24 cellular contexts compared by ENCODE assay signal in genomic region chr19:6995054-6995453, GRCh38. TPM values are rescaled to one million over a fixed set of nuclear protein-coding genes. Genes with fewer than 3 reads are reported as not detected.
DNase-seq lines count a peak whose midpoint lies in the region; ATAC-seq, FAIRE-seq and TF ChIP-seq lines count a peak whose summit lies in the region.
"Had no signal": no experiment of that assay in that cellular context is flagged by ENCODE, and none has a peak within 500 bp of the region (broad histone marks: within the 10 kb centered on the region; RNA-seq: fewer than 3 reads in every experiment).

No MANE protein-coding gene starts in this region.

- H2BK12ac ChIP-seq in neuronal stem cell (ENCODE audit: low read length): no peak overlapping the region

- H3K4me2 ChIP-seq in neuronal stem cell (ENCODE audit: insufficient read depth, low read length, poor library complexity, severe bottlenecking): no peak overlapping the region

- no peak overlapping the region for H3K27ac ChIP-seq in neuronal stem cell (replicated peaks; ENCODE audit: low read length)
- H3K27ac ChIP-seq: GM23248 had no signal

- no peaks in the 10 kb centered on the region for H3K27me3 Mint-ChIP-seq in activated CD8-positive, alpha-beta memory T cell treated with anti-CD3 and anti-CD28 coated beads, Interleukin-2, amount 10 ng/mL, durations not matched to agents 7 days and 5 days
- peaks cover 2% of the 10 kb centered on the region for H3K27me3 Mint-ChIP-seq in chondrocyte (ENCODE audit: low read depth)
- no peaks in the 10 kb centered on the region for H3K27me3 Mint-ChIP-seq in activated CD4-positive, alpha-beta T cell treated with anti-CD3 and anti-CD28 coated beads, Interleukin-2, amount 10 ng/mL, durations not matched to agents 24 days and 14 days
- H3K27me3 Mint-ChIP-seq: CD4-positive, alpha-beta T cell had no signal

- H3K36me3 Mint-ChIP-seq in activated CD8-positive, alpha-beta memory T cell treated with anti-CD3 and anti-CD28 coated beads, Interleukin-2, amount 10 ng/mL, durations not matched to agents 7 days and 5 days: peaks cover 3% of the 10 kb centered on the region
- no peaks in the 10 kb centered on the region for H3K36me3 Mint-ChIP-seq in chondrocyte (ENCODE audit: low read depth)
- peaks cover 10% of the 10 kb centered on the region for H3K36me3 Mint-ChIP-seq in activated CD4-positive, alpha-beta T cell treated with anti-CD3 and anti-CD28 coated beads, Interleukin-2, amount 10 ng/mL, durations not matched to agents 24 days and 14 days (ENCODE audit: low read depth)

- no CpG with 5 or more reads among the region's 1 CpG for WGBS in neuronal stem cell (ENCODE audit: extremely low coverage in 2 of 2, insufficient read length in 2 of 2, insufficient replicate concordance in 1 of 2), 2 donors

- ATAC-seq in activated CD8-positive, alpha-beta memory T cell treated with anti-CD3 and anti-CD28 coated beads, Interleukin-2, amount 10 ng/mL, durations not matched to agents 7 days and 5 days: no peak
- ATAC-seq in HG03342 (IDR thresholded peaks at IDR 0.05; ENCODE audit: unreplicated experiment): no peak
- ATAC-seq: Right ventricle myocardium inferior had no signal

- no peak overlapping the region for H3K4me3 Mint-ChIP-seq in activated CD8-positive, alpha-beta memory T cell treated with anti-CD3 and anti-CD28 coated beads, Interleukin-2, amount 10 ng/mL, durations not matched to agents 7 days and 5 days
- no peak overlapping the region for H3K4me3 Mint-ChIP-seq in chondrocyte (ENCODE audit: unreplicated experiment)
- H3K4me3 Mint-ChIP-seq in activated CD4-positive, alpha-beta T cell treated with anti-CD3 and anti-CD28 coated beads, Interleukin-2, amount 10 ng/mL, durations not matched to agents 24 days and 14 days: no peak overlapping the region
- H3K4me3 Mint-ChIP-seq: CD4-positive, alpha-beta T cell had no signal

- H2BK5ac ChIP-seq in neuronal stem cell (ENCODE audit: low read length): no peak overlapping the region

- peak overlapping the region in 1 of 2 donors; percentile 58 for H3K4me3 ChIP-seq in neuronal stem cell (ENCODE audit: low read length in 2 of 2)
- H3K4me3 ChIP-seq: GM23248 had no signal

- FAIRE-seq in GM12891 (lab: Jason Lieb, UNC): peak; percentile 79
- FAIRE-seq: A204.1, GM19239, RCC 7860 had no signal

- no peak for DNase-seq in activated CD8-positive, alpha-beta memory T cell treated with anti-CD3 and anti-CD28 coated beads, Interleukin-2, amount 10 ng/mL, durations not matched to agents 7 days and 5 days
- no peak for DNase-seq in activated CD8-positive, alpha-beta memory T cell treated with anti-CD3 and anti-CD28 coated beads, Interleukin-2, amount 50 U/mL, for 4 hours
- DNase-seq in GM12891 (ENCODE audit: insufficient read length, low spot score) (no peak), chondrocyte (ENCODE audit: low spot score) (no peak), neuronal stem cell (ENCODE audit: low spot score) (no peak)
- DNase-seq in activated CD4-positive, alpha-beta T cell treated with anti-CD3 and anti-CD28 coated beads, Interleukin-2, amount 10 ng/mL, durations not matched to agents 24 days and 14 days: no peak
- DNase-seq: Calu3; CD4-positive, alpha-beta T cell; GF-D8; GM23248; HCEC 1CT; KG1; NCI-H1105 treated with DMSO at 0.1 percent for 48 hours; NCI-H1694 treated with DMSO at 0.1 percent for 48 hours; NCI-H2107; NCI-H510A treated with DMSO at 0.1 percent for 48 hours; NCI-H774 had no signal

- H3K4me1 Mint-ChIP-seq in activated CD8-positive, alpha-beta memory T cell treated with anti-CD3 and anti-CD28 coated beads, Interleukin-2, amount 10 ng/mL, durations not matched to agents 7 days and 5 days: no peaks in the 10 kb centered on the region
- no peaks in the 10 kb centered on the region for H3K4me1 Mint-ChIP-seq in chondrocyte (ENCODE audit: low read depth)
- peaks cover 10% of the 10 kb centered on the region for H3K4me1 Mint-ChIP-seq in activated CD4-positive, alpha-beta T cell treated with anti-CD3 and anti-CD28 coated beads, Interleukin-2, amount 10 ng/mL, durations not matched to agents 24 days and 14 days

- peaks cover 0 to 27% of the 10 kb centered on the region in 2 donors for H3K9me3 ChIP-seq in neuronal stem cell (replicated peaks in 1 of 2; ENCODE audit: control insufficient read depth in 2 of 2, insufficient read depth in 1 of 2, low read depth in 1 of 2, low read length in 2 of 2)

- H3K14ac ChIP-seq in neuronal stem cell (ENCODE audit: low read length): no peak overlapping the region

- H2BK120ac ChIP-seq in neuronal stem cell (ENCODE audit: low read depth, low read length): no peak overlapping the region

- H3K27me3 ChIP-seq in neuronal stem cell (ENCODE audit: control insufficient read depth in 3 of 3, insufficient read depth in 3 of 3, low read depth in 1 of 3, low read length in 3 of 3): peaks cover 0 to under 1% (median 0%) of the 10 kb centered on the region in 3 experiments

- no peak overlapping the region for H3K23ac ChIP-seq in neuronal stem cell (ENCODE audit: low read depth, low read length, poor library complexity)

- no peak overlapping the region for H2BK15ac ChIP-seq in neuronal stem cell (ENCODE audit: low read length)

- intact Hi-C loops in activated CD4-positive, alpha-beta T cell treated with anti-CD3 and anti-CD28 coated beads, Interleukin-2, amount 10 ng/mL, durations not matched to agents 24 days and 14 days (cut with micrococcal nuclease): no loop called here

- CTCF ChIA-PET in activated CD8-positive, alpha-beta memory T cell treated with anti-CD3 and anti-CD28 coated beads, Interleukin-2, amount 10 ng/mL, durations not matched to agents 7 days and 5 days (lab: Charles Lee): no interaction called here

- no peaks in the 10 kb centered on the region for H3K36me3 ChIP-seq in neuronal stem cell (replicated peaks in 1 of 2; ENCODE audit: control insufficient read depth in 2 of 2, insufficient read depth in 2 of 2, low read length in 2 of 2)

- no peak overlapping the region for H4K91ac ChIP-seq in neuronal stem cell (ENCODE audit: low read depth, low read length, poor library complexity)

- TF ChIP-seq POLR2A in GM12891 (IDR thresholded peaks at IDR 0.05; ENCODE audit: low read depth, low read length): no peak

- no peaks in the 10 kb centered on the region for H3K79me1 ChIP-seq in neuronal stem cell (ENCODE audit: low read depth, low read length)

- no peak overlapping the region for H2AFZ ChIP-seq in neuronal stem cell (ENCODE audit: low read length)
- H2AFZ ChIP-seq: GM23248 had no signal

- no peak overlapping the region for H4K8ac ChIP-seq in neuronal stem cell (ENCODE audit: low read depth, low read length)

- H3K9me3 Mint-ChIP-seq in activated CD8-positive, alpha-beta memory T cell treated with anti-CD3 and anti-CD28 coated beads, Interleukin-2, amount 10 ng/mL, durations not matched to agents 7 days and 5 days (ENCODE audit: low read depth): peaks cover 9% of the 10 kb centered on the region
- peaks cover 11% of the 10 kb centered on the region for H3K9me3 Mint-ChIP-seq in chondrocyte (ENCODE audit: low read depth)
- H3K9me3 Mint-ChIP-seq in activated CD4-positive, alpha-beta T cell treated with anti-CD3 and anti-CD28 coated beads, Interleukin-2, amount 10 ng/mL, durations not matched to agents 24 days and 14 days: peaks cover 15% of the 10 kb centered on the region

- no peak overlapping the region for H3K18ac ChIP-seq in neuronal stem cell (ENCODE audit: low read length)

- no peaks in the 10 kb centered on the region for H3K4me1 ChIP-seq in neuronal stem cell (ENCODE audit: control insufficient read depth in 2 of 2, insufficient read depth in 1 of 2, low read depth in 1 of 2, low read length in 2 of 2)

- peak overlapping the region; percentile 24 for H3K9ac ChIP-seq in neuronal stem cell (ENCODE audit: low read depth, low read length, poor library complexity)
- H3K9ac ChIP-seq: GM23248 had no signal

- no peak for TF ChIP-seq CTCF in chondrocyte (IDR thresholded peaks at IDR 0.05)

- no peak overlapping the region for H3K4ac ChIP-seq in neuronal stem cell (ENCODE audit: low read length)

- peak overlapping the region; percentile 2 for H3K27ac Mint-ChIP-seq in activated CD8-positive, alpha-beta memory T cell treated with anti-CD3 and anti-CD28 coated beads, Interleukin-2, amount 10 ng/mL, durations not matched to agents 7 days and 5 days
- H3K27ac Mint-ChIP-seq in chondrocyte (ENCODE audit: unreplicated experiment): peak overlapping the region; percentile 30
- H3K27ac Mint-ChIP-seq in activated CD4-positive, alpha-beta T cell treated with anti-CD3 and anti-CD28 coated beads, Interleukin-2, amount 10 ng/mL, durations not matched to agents 24 days and 14 days: no peak overlapping the region
- H3K27ac Mint-ChIP-seq: CD4-positive, alpha-beta T cell had no signal

- no peak overlapping the region for H2AK5ac ChIP-seq in neuronal stem cell (ENCODE audit: low read depth, low read length)

RNA-seq across cellular contexts. Expression of gene MBD3L2B, which starts 26.2 kb away (rescaled TPM):
- not detected for total RNA-seq in activated CD8-positive, alpha-beta memory T cell treated with anti-CD3 and anti-CD28 coated beads, Interleukin-2, amount 10 ng/mL, durations not matched to agents 7 days and 5 days
- not detected for polyA plus RNA-seq in GM12891 (2012; ENCODE audit: low read depth, missing spikeins)
- total RNA-seq in chondrocyte: not detected in 3 replicates
- not detected for polyA plus RNA-seq in neuronal stem cell (2013, experiment 1 of 2)
- polyA plus RNA-seq in neuronal stem cell (2013, experiment 2 of 2): not detected
- total RNA-seq in activated CD4-positive, alpha-beta T cell treated with anti-CD3 and anti-CD28 coated beads, Interleukin-2, amount 10 ng/mL, durations not matched to agents 24 days and 14 days: not detected in 2 replicates
- total RNA-seq: Calu3; CD4-positive, alpha-beta T cell; GM23248; OCI-LY7; Right ventricle myocardium inferior had no signal
- polyA plus RNA-seq: BJ, GM23248 had no signal

RNA-seq across cellular contexts. Expression of gene MBD3L5, which starts 35.3 kb away (rescaled TPM):
- not detected for total RNA-seq in activated CD8-positive, alpha-beta memory T cell treated with anti-CD3 and anti-CD28 coated beads, Interleukin-2, amount 10 ng/mL, durations not matched to agents 7 days and 5 days
- polyA plus RNA-seq in GM12891 (2012; ENCODE audit: low read depth, missing spikeins): not detected
- not detected in 3 replicates for total RNA-seq in chondrocyte
- polyA plus RNA-seq in neuronal stem cell (2013, experiment 1 of 2): not detected
- polyA plus RNA-seq in neuronal stem cell (2013, experiment 2 of 2): not detected
- total RNA-seq in activated CD4-positive, alpha-beta T cell treated with anti-CD3 and anti-CD28 coated beads, Interleukin-2, amount 10 ng/mL, durations not matched to agents 24 days and 14 days: not detected in 2 replicates
- total RNA-seq: Calu3; CD4-positive, alpha-beta T cell; GM23248; OCI-LY7; Right ventricle myocardium inferior had no signal
- polyA plus RNA-seq: BJ, GM23248 had no signal

RNA-seq across cellular contexts. Expression of gene MBD3L4, which starts 44.9 kb away (rescaled TPM):
- not detected for total RNA-seq in activated CD8-positive, alpha-beta memory T cell treated with anti-CD3 and anti-CD28 coated beads, Interleukin-2, amount 10 ng/mL, durations not matched to agents 7 days and 5 days
- not detected for polyA plus RNA-seq in GM12891 (2012; ENCODE audit: low read depth, missing spikeins)
- not detected in 3 replicates for total RNA-seq in chondrocyte
- not detected for polyA plus RNA-seq in neuronal stem cell (2013, experiment 1 of 2)
- not detected for polyA plus RNA-seq in neuronal stem cell (2013, experiment 2 of 2)
- not detected in 2 replicates for total RNA-seq in activated CD4-positive, alpha-beta T cell treated with anti-CD3 and anti-CD28 coated beads, Interleukin-2, amount 10 ng/mL, durations not matched to agents 24 days and 14 days
- total RNA-seq: Calu3; CD4-positive, alpha-beta T cell; GM23248; OCI-LY7; Right ventricle myocardium inferior had no signal
- polyA plus RNA-seq: BJ, GM23248 had no signal

RNA-seq across cellular contexts. Expression of gene MBD3L2, which starts 54.1 kb away (rescaled TPM):
- not detected for total RNA-seq in activated CD8-positive, alpha-beta memory T cell treated with anti-CD3 and anti-CD28 coated beads, Interleukin-2, amount 10 ng/mL, durations not matched to agents 7 days and 5 days
- polyA plus RNA-seq in GM12891 (2012; ENCODE audit: low read depth, missing spikeins): 0.22 TPM
- not detected in 3 replicates for total RNA-seq in chondrocyte
- polyA plus RNA-seq in neuronal stem cell (2013, experiment 1 of 2): not detected
- polyA plus RNA-seq in neuronal stem cell (2013, experiment 2 of 2): not detected
- total RNA-seq in activated CD4-positive, alpha-beta T cell treated with anti-CD3 and anti-CD28 coated beads, Interleukin-2, amount 10 ng/mL, durations not matched to agents 24 days and 14 days: not detected in 2 replicates
- total RNA-seq: Calu3; CD4-positive, alpha-beta T cell; GM23248; OCI-LY7; Right ventricle myocardium inferior had no signal
- polyA plus RNA-seq: BJ, GM23248 had no signal
